ENCODE assay signal across 1 cellular context in the genomic region with DNA sequence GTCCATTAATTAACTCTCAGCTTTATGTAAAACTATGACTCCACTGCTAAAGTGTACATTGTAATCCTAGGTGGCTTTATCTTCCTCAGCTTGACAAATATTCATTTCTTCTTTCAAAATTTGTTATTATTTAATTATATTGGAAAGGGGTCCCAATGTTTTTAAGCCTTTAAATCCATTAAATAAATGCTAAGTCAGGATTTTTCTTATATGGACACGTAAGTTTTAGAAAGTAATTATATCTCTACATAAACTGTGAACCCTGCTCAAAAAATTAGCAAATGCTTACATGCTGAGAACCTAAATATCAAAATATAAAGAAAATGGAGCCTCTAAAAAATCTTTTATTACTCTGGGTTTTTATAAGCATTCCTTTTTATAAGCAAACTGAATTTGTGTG.
A peak's percentile ranks its signal among the peaks of the same experiment; 100 is the strongest.
TF ChIP-seq lines count a peak whose summit lies in the region.

No MANE protein-coding gene starts in this region.

TF ChIP-seq in K562, 482 proteins besides CTCF, POLR2A, EP300 and RAD21 (continued from another document and continues in another):
- TF ChIP-seq SNAPC5 (CRISPR knock-in tag; IDR thresholded peaks at IDR 0.05): no peak
- TF ChIP-seq TARDBP (IDR thresholded peaks at IDR 0.05): no peak
- no peak for TF ChIP-seq RERE (CRISPR knock-in tag; IDR thresholded peaks at IDR 0.05; ENCODE audit: borderline replicate concordance)
- TF ChIP-seq, protein P1, sequence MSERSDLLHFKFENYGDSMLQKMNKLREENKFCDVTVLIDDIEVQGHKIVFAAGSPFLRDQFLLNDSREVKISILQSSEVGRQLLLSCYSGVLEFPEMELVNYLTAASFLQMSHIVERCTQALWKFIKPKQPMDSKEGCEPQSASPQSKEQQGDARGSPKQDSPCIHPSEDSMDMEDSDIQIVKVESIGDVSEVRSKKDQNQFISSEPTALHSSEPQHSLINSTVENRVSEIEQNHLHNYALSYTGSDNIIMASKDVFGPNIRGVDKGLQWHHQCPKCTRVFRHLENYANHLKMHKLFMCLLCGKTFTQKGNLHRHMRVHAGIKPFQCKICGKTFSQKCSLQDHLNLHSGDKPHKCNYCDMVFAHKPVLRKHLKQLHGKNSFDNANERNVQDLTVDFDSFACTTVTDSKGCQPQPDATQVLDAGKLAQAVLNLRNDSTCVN (CRISPR knock-in tag; IDR thresholded peaks at IDR 0.05): no peak
- no peak for TF ChIP-seq AFF4 (CRISPR knock-in tag; IDR thresholded peaks at IDR 0.05)
- TF ChIP-seq LEF1 (IDR thresholded peaks at IDR 0.05): no peak
- TF ChIP-seq PTTG1 (tag; IDR thresholded peaks at IDR 0.05; ENCODE audit: low read depth): no peak
- no peak for TF ChIP-seq PRDM10 (IDR thresholded peaks at IDR 0.05; ENCODE audit: partially characterized antibody)
- TF ChIP-seq SMARCB1 (IDR thresholded peaks at IDR 0.05; ENCODE audit: insufficient read length, low read depth): no peak
- no peak for TF ChIP-seq ZNF75A (CRISPR knock-in tag; IDR thresholded peaks at IDR 0.05)
- TF ChIP-seq CREM (IDR thresholded peaks at IDR 0.05; ENCODE audit: low read depth): no peak
- peak; percentile 76 for TF ChIP-seq MAFG (tag; conservative IDR thresholded peaks at IDR 0.05)
- peak; percentile 57; the same call in 1 of the 2 replicates for TF ChIP-seq MAFK (IDR thresholded peaks at IDR 0.05; ENCODE audit: low read length)
- no peak for TF ChIP-seq GATAD2A (IDR thresholded peaks at IDR 0.05)
- TF ChIP-seq MAFF (IDR thresholded peaks at IDR 0.05; ENCODE audit: low read length): peak; percentile 74
- no peak for TF ChIP-seq HDAC1 (IDR thresholded peaks at IDR 0.05)
- no peak for TF ChIP-seq SREBF1 (IDR thresholded peaks at IDR 0.05; ENCODE audit: borderline replicate concordance, low read depth, low read length)
- no peak for TF ChIP-seq RREB1 (CRISPR knock-in tag; IDR thresholded peaks at IDR 0.05)
- TF ChIP-seq C11orf30 (IDR thresholded peaks at IDR 0.05; ENCODE audit: low read depth): peak; percentile 81
- no peak for TF ChIP-seq GTF2E2 (tag; IDR thresholded peaks at IDR 0.05)
- TF ChIP-seq HIVEP1 (CRISPR knock-in tag; IDR thresholded peaks at IDR 0.05): no peak
- no peak for TF ChIP-seq TOE1 (IDR thresholded peaks at IDR 0.05; ENCODE audit: borderline replicate concordance)
- no peak for TF ChIP-seq TOE1 (CRISPR knock-in tag; IDR thresholded peaks at IDR 0.05; ENCODE audit: borderline replicate concordance, low read depth)
- no peak for TF ChIP-seq HDAC3 (IDR thresholded peaks at IDR 0.05; ENCODE audit: borderline replicate concordance, partially characterized antibody)
- TF ChIP-seq ZNF766 (CRISPR knock-in tag; conservative IDR thresholded peaks at IDR 0.05): no peak
- no peak for TF ChIP-seq KDM1A (IDR thresholded peaks at IDR 0.05)
- no peak for TF ChIP-seq EGR1 (conservative IDR thresholded peaks at IDR 0.05)
- no peak for TF ChIP-seq BHLHE40 (IDR thresholded peaks at IDR 0.05; ENCODE audit: low read length)
- no peak for TF ChIP-seq FIP1L1 (IDR thresholded peaks at IDR 0.05; ENCODE audit: low read depth, low read length, poor library complexity, severe bottlenecking)
- TF ChIP-seq PHF21A (IDR thresholded peaks at IDR 0.05; ENCODE audit: borderline replicate concordance, low read depth): no peak
- TF ChIP-seq HCFC1 (IDR thresholded peaks at IDR 0.05; ENCODE audit: low read depth, low read length): no peak
- TF ChIP-seq ZNF655 (CRISPR knock-in tag; IDR thresholded peaks at IDR 0.05): no peak
- TF ChIP-seq ZNF589 (CRISPR knock-in tag; IDR thresholded peaks at IDR 0.05; ENCODE audit: low read depth): no peak
- no peak for TF ChIP-seq ZFP36 (IDR thresholded peaks at IDR 0.05; ENCODE audit: low read depth, low read length, partially characterized antibody)
